1 cellular context compared by ENCODE assay signal in genomic region chr3:129007792-129008191, GRCh38.
TF ChIP-seq lines count a peak whose summit lies in the region.

No MANE protein-coding gene starts in this region.

TF ChIP-seq in endothelial cell of umbilical vein, 7 proteins besides CTCF, POLR2A, EP300 and RAD21 (continued from another document):
- TF ChIP-seq MAX (IDR thresholded peaks at IDR 0.05; ENCODE audit: insufficient read depth, insufficient read length) (no peak), GATA2 (IDR thresholded peaks at IDR 0.05; ENCODE audit: insufficient read depth, insufficient read length, low read depth, low read length) (no peak), MYC (IDR thresholded peaks at IDR 0.05; ENCODE audit: low read depth, low read length) (no peak), POLR2AphosphoS5 (IDR thresholded peaks at IDR 0.05; ENCODE audit: insufficient read depth, low read depth, low read length) (no peak)
